In the genomic region with DNA sequence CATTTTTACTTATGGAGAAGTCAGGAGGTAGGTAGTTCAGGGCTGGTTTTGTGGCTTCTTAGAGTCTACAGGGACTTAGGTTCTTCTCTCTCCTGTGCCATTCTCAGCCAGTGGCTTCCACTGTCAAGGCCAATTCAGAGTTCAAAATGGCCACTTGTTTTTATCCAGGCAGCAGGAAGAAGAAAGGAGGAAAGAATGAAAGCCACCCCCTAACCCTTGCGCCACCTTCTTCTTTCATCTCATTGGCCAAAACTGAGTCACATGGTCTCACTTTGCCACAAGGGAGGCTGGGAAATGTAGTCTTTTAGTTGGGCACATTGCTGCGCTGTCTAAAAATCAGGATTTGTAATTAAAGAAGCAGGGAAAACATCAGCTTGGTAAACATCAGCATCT, we compare ENCODE assay signal across 1 cellular context.
TF ChIP-seq lines count a peak whose summit lies in the region.

No MANE protein-coding gene starts in this region.

TF ChIP-seq in A549, 52 proteins besides CTCF, POLR2A, EP300 and RAD21 (continued from another document):
- TF ChIP-seq, protein P1, sequence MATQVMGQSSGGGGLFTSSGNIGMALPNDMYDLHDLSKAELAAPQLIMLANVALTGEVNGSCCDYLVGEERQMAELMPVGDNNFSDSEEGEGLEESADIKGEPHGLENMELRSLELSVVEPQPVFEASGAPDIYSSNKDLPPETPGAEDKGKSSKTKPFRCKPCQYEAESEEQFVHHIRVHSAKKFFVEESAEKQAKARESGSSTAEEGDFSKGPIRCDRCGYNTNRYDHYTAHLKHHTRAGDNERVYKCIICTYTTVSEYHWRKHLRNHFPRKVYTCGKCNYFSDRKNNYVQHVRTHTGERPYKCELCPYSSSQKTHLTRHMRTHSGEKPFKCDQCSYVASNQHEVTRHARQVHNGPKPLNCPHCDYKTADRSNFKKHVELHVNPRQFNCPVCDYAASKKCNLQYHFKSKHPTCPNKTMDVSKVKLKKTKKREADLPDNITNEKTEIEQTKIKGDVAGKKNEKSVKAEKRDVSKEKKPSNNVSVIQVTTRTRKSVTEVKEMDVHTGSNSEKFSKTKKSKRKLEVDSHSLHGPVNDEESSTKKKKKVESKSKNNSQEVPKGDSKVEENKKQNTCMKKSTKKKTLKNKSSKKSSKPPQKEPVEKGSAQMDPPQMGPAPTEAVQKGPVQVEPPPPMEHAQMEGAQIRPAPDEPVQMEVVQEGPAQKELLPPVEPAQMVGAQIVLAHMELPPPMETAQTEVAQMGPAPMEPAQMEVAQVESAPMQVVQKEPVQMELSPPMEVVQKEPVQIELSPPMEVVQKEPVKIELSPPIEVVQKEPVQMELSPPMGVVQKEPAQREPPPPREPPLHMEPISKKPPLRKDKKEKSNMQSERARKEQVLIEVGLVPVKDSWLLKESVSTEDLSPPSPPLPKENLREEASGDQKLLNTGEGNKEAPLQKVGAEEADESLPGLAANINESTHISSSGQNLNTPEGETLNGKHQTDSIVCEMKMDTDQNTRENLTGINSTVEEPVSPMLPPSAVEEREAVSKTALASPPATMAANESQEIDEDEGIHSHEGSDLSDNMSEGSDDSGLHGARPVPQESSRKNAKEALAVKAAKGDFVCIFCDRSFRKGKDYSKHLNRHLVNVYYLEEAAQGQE (IDR thresholded peaks at IDR 0.05) = no peak
- no peak for TF ChIP-seq RARB (CRISPR knock-in tag; IDR thresholded peaks at IDR 0.05)
- no peak for TF ChIP-seq MAZ (IDR thresholded peaks at IDR 0.05; ENCODE audit: borderline replicate concordance, low read depth, low read length)
